Comparison of ENCODE assay signal across 1 cellular context in genomic region chr4:39638358-39639239, GRCh38.
TF ChIP-seq lines count a peak whose summit lies in the region.

TSS of gene SMIM14 (minus strand) at chr4:39638865. CDS start at chr4:39605145, 33,720 bp downstream.

TF ChIP-seq in SK-N-SH, 30 proteins besides CTCF, POLR2A, EP300 and RAD21 (continued from another document):
- TF ChIP-seq USF2 (IDR thresholded peaks at IDR 0.05; ENCODE audit: borderline replicate concordance, low read depth, low read length), result no peak
- peak; percentile 70 for TF ChIP-seq ELF1 (IDR thresholded peaks at IDR 0.05)
- TF ChIP-seq, protein P1, sequence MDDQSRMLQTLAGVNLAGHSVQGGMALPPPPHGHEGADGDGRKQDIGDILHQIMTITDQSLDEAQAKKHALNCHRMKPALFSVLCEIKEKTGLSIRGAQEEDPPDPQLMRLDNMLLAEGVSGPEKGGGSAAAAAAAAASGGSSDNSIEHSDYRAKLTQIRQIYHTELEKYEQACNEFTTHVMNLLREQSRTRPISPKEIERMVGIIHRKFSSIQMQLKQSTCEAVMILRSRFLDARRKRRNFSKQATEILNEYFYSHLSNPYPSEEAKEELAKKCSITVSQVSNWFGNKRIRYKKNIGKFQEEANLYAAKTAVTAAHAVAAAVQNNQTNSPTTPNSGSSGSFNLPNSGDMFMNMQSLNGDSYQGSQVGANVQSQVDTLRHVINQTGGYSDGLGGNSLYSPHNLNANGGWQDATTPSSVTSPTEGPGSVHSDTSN (IDR thresholded peaks at IDR 0.05), result peak; percentile 21
- TF ChIP-seq NRF1 (IDR thresholded peaks at IDR 0.05; ENCODE audit: low read depth, low read length), result peak; percentile 99
- no peak for TF ChIP-seq MEF2A (IDR thresholded peaks at IDR 0.05; ENCODE audit: borderline replicate concordance, low read depth)
- TF ChIP-seq, protein P2, sequence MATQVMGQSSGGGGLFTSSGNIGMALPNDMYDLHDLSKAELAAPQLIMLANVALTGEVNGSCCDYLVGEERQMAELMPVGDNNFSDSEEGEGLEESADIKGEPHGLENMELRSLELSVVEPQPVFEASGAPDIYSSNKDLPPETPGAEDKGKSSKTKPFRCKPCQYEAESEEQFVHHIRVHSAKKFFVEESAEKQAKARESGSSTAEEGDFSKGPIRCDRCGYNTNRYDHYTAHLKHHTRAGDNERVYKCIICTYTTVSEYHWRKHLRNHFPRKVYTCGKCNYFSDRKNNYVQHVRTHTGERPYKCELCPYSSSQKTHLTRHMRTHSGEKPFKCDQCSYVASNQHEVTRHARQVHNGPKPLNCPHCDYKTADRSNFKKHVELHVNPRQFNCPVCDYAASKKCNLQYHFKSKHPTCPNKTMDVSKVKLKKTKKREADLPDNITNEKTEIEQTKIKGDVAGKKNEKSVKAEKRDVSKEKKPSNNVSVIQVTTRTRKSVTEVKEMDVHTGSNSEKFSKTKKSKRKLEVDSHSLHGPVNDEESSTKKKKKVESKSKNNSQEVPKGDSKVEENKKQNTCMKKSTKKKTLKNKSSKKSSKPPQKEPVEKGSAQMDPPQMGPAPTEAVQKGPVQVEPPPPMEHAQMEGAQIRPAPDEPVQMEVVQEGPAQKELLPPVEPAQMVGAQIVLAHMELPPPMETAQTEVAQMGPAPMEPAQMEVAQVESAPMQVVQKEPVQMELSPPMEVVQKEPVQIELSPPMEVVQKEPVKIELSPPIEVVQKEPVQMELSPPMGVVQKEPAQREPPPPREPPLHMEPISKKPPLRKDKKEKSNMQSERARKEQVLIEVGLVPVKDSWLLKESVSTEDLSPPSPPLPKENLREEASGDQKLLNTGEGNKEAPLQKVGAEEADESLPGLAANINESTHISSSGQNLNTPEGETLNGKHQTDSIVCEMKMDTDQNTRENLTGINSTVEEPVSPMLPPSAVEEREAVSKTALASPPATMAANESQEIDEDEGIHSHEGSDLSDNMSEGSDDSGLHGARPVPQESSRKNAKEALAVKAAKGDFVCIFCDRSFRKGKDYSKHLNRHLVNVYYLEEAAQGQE (IDR thresholded peaks at IDR 0.05; ENCODE audit: low read depth, low read length), result peak; percentile 49; the same call in 1 of the 2 replicates
- peak; percentile 86 for TF ChIP-seq MXI1 (IDR thresholded peaks at IDR 0.05; ENCODE audit: low read depth, low read length)
- peak; percentile 87; the same call in 1 of the 2 replicates for TF ChIP-seq SIN3A (IDR thresholded peaks at IDR 0.05; ENCODE audit: borderline replicate concordance, low read depth, low read length)
- no peak for TF ChIP-seq FOSL2 (IDR thresholded peaks at IDR 0.05; ENCODE audit: borderline replicate concordance, low read depth)
- TF ChIP-seq GABPA (IDR thresholded peaks at IDR 0.05; ENCODE audit: low read depth), result peak; percentile 79
